In genomic region chr19:51799311-51799997, GRCh38 we compare ENCODE assay signal across 7 cellular contexts. TPM values are rescaled to one million over a fixed set of nuclear protein-coding genes. Genes with fewer than 3 reads are reported as not detected.
DNase-seq lines count a peak whose midpoint lies in the region; ATAC-seq, FAIRE-seq and TF ChIP-seq lines count a peak whose summit lies in the region.

No MANE protein-coding gene starts in this region.

- H3K4me1 Mint-ChIP-seq in astrocyte (ENCODE audit: low read depth, unreplicated experiment), result peaks cover 3% of the 10 kb centered on the region
- no peaks in the 10 kb centered on the region for H3K4me1 Mint-ChIP-seq in T-cell
- H3K4me1 Mint-ChIP-seq in activated CD4-positive, alpha-beta memory T cell treated with anti-CD3 and anti-CD28 coated beads, Interleukin-2, amount 10 ng/mL, durations not matched to agents 7 days and 5 days, result no peaks in the 10 kb centered on the region

- H3K4me3 ChIP-seq in astrocyte (ENCODE audit: insufficient read depth, low read depth, low read length), result no peak overlapping the region
- H3K4me3 ChIP-seq in keratinocyte (ENCODE audit: control insufficient read depth in 2 of 3, extremely low read depth in 1 of 3, insufficient read depth in 2 of 3, low read depth in 1 of 3, low read length in 3 of 3), result peak overlapping the region in 1 of 3 experiments; percentile 25
- peak overlapping the region; percentile 8 for H3K4me3 ChIP-seq in suprapubic skin

- H3K4me1 ChIP-seq in astrocyte (ENCODE audit: insufficient read depth, low read length) (peaks cover 11% of the 10 kb centered on the region), keratinocyte (ENCODE audit: control insufficient read depth, extremely low read depth, insufficient read depth, low read length) (peaks cover 7% of the 10 kb centered on the region), suprapubic skin (peaks cover 27% of the 10 kb centered on the region)

- peak overlapping the region; percentile 58 for H3K27ac ChIP-seq in astrocyte (ENCODE audit: low read depth, low read length)
- no peak overlapping the region for H3K27ac ChIP-seq in keratinocyte (ENCODE audit: control insufficient read depth, insufficient read depth, low read length)
- peak overlapping the region; percentile 68 for H3K27ac ChIP-seq in suprapubic skin

- no peaks in the 10 kb centered on the region for H3K79me2 ChIP-seq in astrocyte (ENCODE audit: insufficient read depth, low read length)
- no peaks in the 10 kb centered on the region for H3K79me2 ChIP-seq in keratinocyte (ENCODE audit: control insufficient read depth, insufficient read depth, low read length)

- H3K9me1 ChIP-seq in keratinocyte (ENCODE audit: control insufficient read depth, extremely low read depth, insufficient read depth, low read length), result no peaks in the 10 kb centered on the region

- no peak for TF ChIP-seq EP300 in Ishikawa (IDR thresholded peaks at IDR 0.05; ENCODE audit: borderline replicate concordance)
- TF ChIP-seq EP300 in suprapubic skin (IDR thresholded peaks at IDR 0.05), result no peak

- H3K36me3 Mint-ChIP-seq in astrocyte (ENCODE audit: low read depth, unreplicated experiment) (no peaks in the 10 kb centered on the region), T-cell (no peaks in the 10 kb centered on the region)
- no peaks in the 10 kb centered on the region for H3K36me3 Mint-ChIP-seq in activated CD4-positive, alpha-beta memory T cell treated with anti-CD3 and anti-CD28 coated beads, Interleukin-2, amount 10 ng/mL, durations not matched to agents 7 days and 5 days (ENCODE audit: low read depth)

- DNase-seq in astrocyte (ENCODE audit: low read depth), result peak; percentile 95
- no peak for DNase-seq in keratinocyte (ENCODE audit: low read depth, low spot score)
- peak; percentile 86 for DNase-seq in suprapubic skin (ENCODE audit: low spot score in 2 of 2)
- no peak for DNase-seq in T-cell
- DNase-seq in activated CD4-positive, alpha-beta memory T cell treated with anti-CD3 and anti-CD28 coated beads, Interleukin-2, amount 10 ng/mL, durations not matched to agents 7 days and 5 days, result no peak
- no peak for DNase-seq in NCI-H526 treated with DMSO at 0.1 percent for 48 hours (lab: John Stamatoyannopoulos, UW)

- POLR2A ChIA-PET in T-cell (lab: Charles Lee), result no interaction called here
- POLR2A ChIA-PET in activated CD4-positive, alpha-beta memory T cell treated with anti-CD3 and anti-CD28 coated beads, Interleukin-2, amount 10 ng/mL, durations not matched to agents 7 days and 5 days (lab: Charles Lee), result no interaction called here

- FAIRE-seq in astrocyte (lab: Jason Lieb, UNC) (peak; percentile 95), keratinocyte (lab: Jason Lieb, UNC) (peak; percentile 99)

- no peak for TF ChIP-seq RAD21 in Ishikawa (IDR thresholded peaks at IDR 0.05; ENCODE audit: low read depth)

- H3K27me3 ChIP-seq in astrocyte (ENCODE audit: insufficient read depth, low read length), result no peaks in the 10 kb centered on the region
- H3K27me3 ChIP-seq in keratinocyte (ENCODE audit: control insufficient read depth, extremely low read depth, insufficient read depth, low read length), result no peaks in the 10 kb centered on the region
- H3K27me3 ChIP-seq in suprapubic skin, result no peaks in the 10 kb centered on the region

- dilution Hi-C loops in keratinocyte (cut with MboI; ENCODE audit: extremely low pct_ligation_motif_present, low sequenced_read_pairs), result no loop called here

- TF ChIP-seq CTCF in astrocyte (IDR thresholded peaks at IDR 0.05; ENCODE audit: insufficient read depth, low read depth, low read length) (no peak), keratinocyte (optimal IDR thresholded peaks at IDR 0.05 in 1 of 3, IDR thresholded peaks at IDR 0.05 in 1 of 3, conservative IDR thresholded peaks at IDR 0.05 in 1 of 3; ENCODE audit: extremely low read depth in 1 of 3, insufficient read depth in 2 of 3, low read length in 3 of 3) (no peak), suprapubic skin (IDR thresholded peaks at IDR 0.05) (no peak)

- H3K9ac ChIP-seq in astrocyte (ENCODE audit: low read length), result no peak overlapping the region
- H3K9ac ChIP-seq in keratinocyte (ENCODE audit: control insufficient read depth, extremely low read depth, insufficient read depth, low read length), result no peak overlapping the region

- H3K27me3 Mint-ChIP-seq in astrocyte (ENCODE audit: low read depth, unreplicated experiment) (no peaks in the 10 kb centered on the region), T-cell (peaks cover 10 to 17% of the 10 kb centered on the region in 2 donors)
- no peaks in the 10 kb centered on the region for H3K27me3 Mint-ChIP-seq in activated CD4-positive, alpha-beta memory T cell treated with anti-CD3 and anti-CD28 coated beads, Interleukin-2, amount 10 ng/mL, durations not matched to agents 7 days and 5 days

- peaks cover 17% of the 10 kb centered on the region for H3K9me3 Mint-ChIP-seq in astrocyte (ENCODE audit: unreplicated experiment)
- peaks cover 10 to 24% (median 15%) of the 10 kb centered on the region in 3 donors for H3K9me3 Mint-ChIP-seq in T-cell
- peaks cover 25% of the 10 kb centered on the region for H3K9me3 Mint-ChIP-seq in activated CD4-positive, alpha-beta memory T cell treated with anti-CD3 and anti-CD28 coated beads, Interleukin-2, amount 10 ng/mL, durations not matched to agents 7 days and 5 days

- H4K20me1 ChIP-seq in astrocyte (ENCODE audit: insufficient read depth, low read length) (no peaks in the 10 kb centered on the region), keratinocyte (ENCODE audit: control insufficient read depth, extremely low read depth, insufficient read depth, low read length) (no peaks in the 10 kb centered on the region)

- no peaks in the 10 kb centered on the region for H3K36me3 ChIP-seq in astrocyte (ENCODE audit: insufficient read depth, low read length)
- no peaks in the 10 kb centered on the region for H3K36me3 ChIP-seq in keratinocyte (ENCODE audit: control insufficient read depth in 2 of 2, extremely low read depth in 1 of 2, insufficient read depth in 2 of 2, low read length in 2 of 2)
- no peaks in the 10 kb centered on the region for H3K36me3 ChIP-seq in suprapubic skin

- H3K4me3 Mint-ChIP-seq in astrocyte (ENCODE audit: unreplicated experiment) (no peak overlapping the region), T-cell (no peak overlapping the region)
- H3K4me3 Mint-ChIP-seq in activated CD4-positive, alpha-beta memory T cell treated with anti-CD3 and anti-CD28 coated beads, Interleukin-2, amount 10 ng/mL, durations not matched to agents 7 days and 5 days, result no peak overlapping the region

- no peak for TF ChIP-seq POLR2A in suprapubic skin (IDR thresholded peaks at IDR 0.05)

- ATAC-seq in T-cell (replicated peaks in 1 of 4), result no peak

- WGBS in suprapubic skin, result 19% methylated on average over 7 of the region's 13 CpGs

- H3K9me3 ChIP-seq in astrocyte (ENCODE audit: insufficient read depth, low read depth, low read length) (peaks cover 3% of the 10 kb centered on the region), keratinocyte (ENCODE audit: control insufficient read depth, low read depth, low read length) (no peaks in the 10 kb centered on the region), suprapubic skin (no peaks in the 10 kb centered on the region)

- H3K4me2 ChIP-seq in astrocyte (ENCODE audit: low read length), result peak overlapping the region; percentile 59
- peak overlapping the region; percentile 61 for H3K4me2 ChIP-seq in keratinocyte (ENCODE audit: control insufficient read depth, extremely low read depth, insufficient read depth, low read depth, low read length)

- CTCF ChIA-PET in T-cell (lab: Charles Lee), result no interaction called here
- CTCF ChIA-PET in activated CD4-positive, alpha-beta memory T cell treated with anti-CD3 and anti-CD28 coated beads, Interleukin-2, amount 10 ng/mL, durations not matched to agents 7 days and 5 days (lab: Charles Lee), result interaction anchor here (1.0 kb wide), 1 partner anchor 21 kb away, joined by 3 read pairs; no protein-coding TSS in a partner anchor

- H2AFZ ChIP-seq in astrocyte (ENCODE audit: low read depth, low read length) (no peak overlapping the region), keratinocyte (ENCODE audit: control insufficient read depth, low read length) (peak overlapping the region; percentile 76)

- H3K27ac Mint-ChIP-seq in astrocyte (ENCODE audit: unreplicated experiment), result no peak overlapping the region
- no peak overlapping the region for H3K27ac Mint-ChIP-seq in T-cell
- H3K27ac Mint-ChIP-seq in activated CD4-positive, alpha-beta memory T cell treated with anti-CD3 and anti-CD28 coated beads, Interleukin-2, amount 10 ng/mL, durations not matched to agents 7 days and 5 days, result no peak overlapping the region

RNA-seq across cellular contexts. Expression of gene FPR3, which starts 4.5 kb away (rescaled TPM):
- not detected in 2 replicates for total RNA-seq in astrocyte
- polyA plus RNA-seq in keratinocyte, result not detected in 3 replicates
- polyA plus RNA-seq in keratinocyte (2011; ENCODE audit: low read depth), result not detected
- not detected in 2 replicates for polyA plus RNA-seq in keratinocyte (2011; cell fraction: cytosol; rRNA removed)
- not detected in 2 replicates for polyA plus RNA-seq in keratinocyte (2011; cell fraction: nucleus; rRNA removed)
- not detected in 2 replicates for polyA plus RNA-seq in keratinocyte (2012; ENCODE audit: low replicate concordance)
- polyA minus RNA-seq in keratinocyte, result not detected in 3 replicates
- polyA minus RNA-seq in keratinocyte (2011; cell fraction: cytosol; rRNA and poly(A)+ RNA removed), result not detected
- not detected in 2 replicates for polyA minus RNA-seq in keratinocyte (2011; cell fraction: nucleus; rRNA and poly(A)+ RNA removed)
- 1 to 10 TPM in 3 of 4 donors, under 1 TPM in 1; 0.81 to 2.9 (median 2.1) TPM for total RNA-seq in suprapubic skin
- under 1 TPM in 1 of 5 donors, not detected in 4; 0.20 TPM for total RNA-seq in T-cell
- not detected for total RNA-seq in activated CD4-positive, alpha-beta memory T cell treated with anti-CD3 and anti-CD28 coated beads, Interleukin-2, amount 10 ng/mL, durations not matched to agents 7 days and 5 days

RNA-seq across cellular contexts. Expression of gene FPR2, which starts 38.5 kb away (rescaled TPM):
- total RNA-seq in astrocyte, result not detected in 2 replicates
- 0.03 to 0.06 TPM (median 0.05 TPM) in 3 replicates for polyA plus RNA-seq in keratinocyte
- not detected for polyA plus RNA-seq in keratinocyte (2011; ENCODE audit: low read depth)
- 0.08 TPM in 1 of 2 replicates, not detected in the other for polyA plus RNA-seq in keratinocyte (2011; cell fraction: cytosol; rRNA removed)
- 0.13 TPM in 1 of 2 replicates, not detected in the other for polyA plus RNA-seq in keratinocyte (2011; cell fraction: nucleus; rRNA removed)
- polyA plus RNA-seq in keratinocyte (2012; ENCODE audit: low replicate concordance), result not detected in 2 replicates
- polyA minus RNA-seq in keratinocyte, result 0.32 TPM in 1 of 3 replicates, not detected in the others
- polyA minus RNA-seq in keratinocyte (2011; cell fraction: cytosol; rRNA and poly(A)+ RNA removed), result not detected
- not detected in 2 replicates for polyA minus RNA-seq in keratinocyte (2011; cell fraction: nucleus; rRNA and poly(A)+ RNA removed)
- under 1 TPM in 1 of 4 donors, not detected in 3; 0.34 TPM for total RNA-seq in suprapubic skin
- not detected for total RNA-seq in T-cell
- not detected for total RNA-seq in activated CD4-positive, alpha-beta memory T cell treated with anti-CD3 and anti-CD28 coated beads, Interleukin-2, amount 10 ng/mL, durations not matched to agents 7 days and 5 days

RNA-seq across cellular contexts. Expression of gene FPR1, which starts 47.8 kb away (rescaled TPM):
- total RNA-seq in astrocyte (not detected in 2 replicates), suprapubic skin (1 to 10 TPM in 2 of 4 donors, under 1 TPM in 2; 0.60 to 1.7 (median 1.0) TPM), T-cell (under 1 TPM in 2 of 5 donors, not detected in 3; 0.13 to 0.19 TPM)
- polyA plus RNA-seq in keratinocyte, result 2.4 to 7.7 TPM (median 3.0 TPM) in 3 replicates
- not detected for polyA plus RNA-seq in keratinocyte (2011; ENCODE audit: low read depth)
- polyA plus RNA-seq in keratinocyte (2011; cell fraction: cytosol; rRNA removed), result 2.2 and 2.7 TPM in 2 replicates
- polyA plus RNA-seq in keratinocyte (2011; cell fraction: nucleus; rRNA removed), result 5.7 and 6.5 TPM in 2 replicates
- polyA plus RNA-seq in keratinocyte (2012; ENCODE audit: low replicate concordance), result 0.51 and 1.2 TPM in 2 replicates
- polyA minus RNA-seq in keratinocyte, result 3.3 to 23.2 TPM (median 6.4 TPM) in 3 replicates
- not detected for polyA minus RNA-seq in keratinocyte (2011; cell fraction: cytosol; rRNA and poly(A)+ RNA removed)
- 3.3 and 3.6 TPM in 2 replicates for polyA minus RNA-seq in keratinocyte (2011; cell fraction: nucleus; rRNA and poly(A)+ RNA removed)
- total RNA-seq in activated CD4-positive, alpha-beta memory T cell treated with anti-CD3 and anti-CD28 coated beads, Interleukin-2, amount 10 ng/mL, durations not matched to agents 7 days and 5 days, result not detected

Comparison
In these comparisons a context has a peak if more than half of its experiments do, and no peak if none do; other contexts are left out.
1. DNase-seq: peak in astrocyte (single experiment) and suprapubic skin (2 of 2); none in keratinocyte (single experiment), T-cell (0 of 34), activated CD4-positive, alpha-beta memory T cell treated with anti-CD3 and anti-CD28 coated beads, Interleukin-2, amount 10 ng/mL, durations not matched to agents 7 days and 5 days (single experiment) and NCI-H526 treated with DMSO at 0.1 percent for 48 hours (single experiment).